11 cellular contexts compared by ENCODE assay signal in the genomic region with DNA sequence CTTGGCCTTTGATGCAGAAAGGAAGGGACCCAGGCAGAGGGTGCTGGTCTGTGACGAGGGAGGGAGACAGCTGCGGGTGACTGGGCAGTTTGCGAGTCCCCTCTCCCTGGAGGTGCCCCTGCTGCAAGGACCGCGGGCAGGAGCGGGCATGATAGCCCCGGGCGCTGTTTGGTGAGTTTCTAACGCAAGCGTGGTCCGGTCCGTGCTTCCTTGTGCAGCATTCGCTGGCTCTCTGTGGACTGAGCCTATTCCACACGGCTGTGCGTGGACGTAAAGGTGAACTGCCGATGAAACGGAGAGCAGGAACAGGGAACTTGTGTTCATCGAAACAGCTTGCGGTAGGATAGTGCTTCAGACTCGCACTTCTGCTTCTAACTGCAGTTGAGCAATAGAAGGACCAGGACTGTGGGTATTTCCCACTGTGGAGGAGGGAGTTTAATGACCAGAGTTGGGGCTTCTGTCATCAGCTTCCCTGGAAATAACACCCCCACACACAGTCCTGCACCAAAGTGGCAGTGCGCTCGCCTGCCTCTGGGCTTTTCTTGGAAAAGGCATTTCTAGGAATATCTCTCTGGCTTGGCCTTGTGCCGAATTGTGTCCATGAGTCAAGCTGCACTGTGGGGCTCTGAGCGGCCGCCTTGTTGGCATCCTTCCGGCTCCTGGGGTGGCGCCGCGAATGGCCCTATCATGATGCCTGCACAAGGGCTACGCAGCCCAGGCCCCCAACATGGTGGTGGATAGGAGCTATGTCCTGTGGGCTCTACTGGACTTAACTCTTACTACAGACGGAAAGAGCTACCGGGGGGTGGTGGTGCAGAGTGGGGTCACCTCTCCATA. TPM values are rescaled to one million over a fixed set of nuclear protein-coding genes. Genes with fewer than 3 reads are reported as not detected.
DNase-seq lines count a peak whose midpoint lies in the region; ATAC-seq, FAIRE-seq and TF ChIP-seq lines count a peak whose summit lies in the region.
"Had no signal": no experiment of that assay in that cellular context is flagged by ENCODE, and none has a peak within 500 bp of the region (broad histone marks: within the 10 kb centered on the region; RNA-seq: fewer than 3 reads in every experiment).

No MANE protein-coding gene starts in this region.

- no peak for FAIRE-seq in RCC 7860 (lab: Jason Lieb, UNC)

- CTCF ChIA-PET in CD8-positive, alpha-beta memory T cell (lab: Charles Lee), result interaction anchor here (1.6 kb wide), 1 partner anchor 13 kb away, joined by 4 read pairs; no protein-coding TSS in a partner anchor

- H3K9me3 ChIP-seq in CD8-positive, alpha-beta memory T cell (ENCODE audit: low read length), result no peaks in the 10 kb centered on the region
- H3K9me3 ChIP-seq in stomach, result no peaks in the 10 kb centered on the region

- H3K27me3 ChIP-seq in CD8-positive, alpha-beta memory T cell (ENCODE audit: insufficient read depth, low read length, poor library complexity, severe bottlenecking), result no peaks in the 10 kb centered on the region
- H3K27me3 ChIP-seq in stomach, result no peaks in the 10 kb centered on the region

- 91 to 94% (median 92%) methylated on average over 33 of the region's 33 CpGs for WGBS in stomach, 5 donors

- TF ChIP-seq POLR2A in stomach (IDR thresholded peaks at IDR 0.05), result no peak

- H3K27ac ChIP-seq in CD8-positive, alpha-beta memory T cell (ENCODE audit: low read depth, low read length), result no peak overlapping the region
- H3K27ac ChIP-seq in stomach, result no peak overlapping the region
- H3K27ac ChIP-seq: C4-2B had no signal

- intact Hi-C loops in left ventricle myocardium superior (cut with micrococcal nuclease) (no loop called here), stomach (cut with DNase I; ENCODE audit: low total_unique reads) (no loop called here)

- no peak for TF ChIP-seq EP300 in stomach (IDR thresholded peaks at IDR 0.05)

- peak overlapping the region in 3 of 7 donors; percentile 20 to 76 (median 25) for H3K4me3 Mint-ChIP-seq in CD8-positive, alpha-beta memory T cell

- peak overlapping the region in 5 of 8 donors; percentile 6 to 71 (median 37) for H3K27ac Mint-ChIP-seq in CD8-positive, alpha-beta memory T cell

- H3K9me3 Mint-ChIP-seq in CD8-positive, alpha-beta memory T cell, result peaks cover 0 to 14% (median 0%) of the 10 kb centered on the region in 5 donors

- peaks cover 5 to 16% (median 8%) of the 10 kb centered on the region in 3 donors for H3K36me3 Mint-ChIP-seq in CD8-positive, alpha-beta memory T cell

- no peaks in the 10 kb centered on the region for H3K36me3 ChIP-seq in CD8-positive, alpha-beta memory T cell (ENCODE audit: insufficient read depth, low read length)
- peaks cover 0 to 11% (median 0%) of the 10 kb centered on the region in 4 donors for H3K36me3 ChIP-seq in stomach

- TF ChIP-seq CTCF in stomach (IDR thresholded peaks at IDR 0.05), result no peak

- peaks cover 56 to 65% (median 56%) of the 10 kb centered on the region in 3 donors for H3K4me1 Mint-ChIP-seq in CD8-positive, alpha-beta memory T cell

- H3K27me3 Mint-ChIP-seq in CD8-positive, alpha-beta memory T cell, result peaks cover 0 to 3% of the 10 kb centered on the region in 2 donors

- no peak overlapping the region for H3K4me3 ChIP-seq in CD8-positive, alpha-beta memory T cell (ENCODE audit: low read length)
- no peak overlapping the region for H3K4me3 ChIP-seq in stomach

- no peak for DNase-seq in CD8-positive, alpha-beta memory T cell
- DNase-seq in left ventricle myocardium superior (peak; percentile 49), stomach (no peak), RCC 7860 (ENCODE audit: low spot score) (no peak), DMS114 treated with DMSO at 0.1 percent for 48 hours (lab: John Stamatoyannopoulos, UW; ENCODE audit: unreplicated experiment) (no peak), NOMO-1 (lab: John Stamatoyannopoulos, UW; ENCODE audit: unreplicated experiment in 2 of 2) (no peak)
- DNase-seq: NCI-H187, nucleus accumbens had no signal

- ATAC-seq in GM21360 (IDR thresholded peaks at IDR 0.05; ENCODE audit: unreplicated experiment) (peak; percentile 44), HG03457 (IDR thresholded peaks at IDR 0.05; ENCODE audit: unreplicated experiment) (peak; percentile 37), left ventricle myocardium superior (peak; percentile 11)

- peaks cover 42% of the 10 kb centered on the region for H3K4me1 ChIP-seq in CD8-positive, alpha-beta memory T cell (ENCODE audit: insufficient read depth, low read length)
- peaks cover 0 to 46% (median 0%) of the 10 kb centered on the region in 4 donors for H3K4me1 ChIP-seq in stomach

- POLR2A ChIA-PET in CD8-positive, alpha-beta memory T cell (lab: Charles Lee), result no interaction called here

RNA-seq across cellular contexts. Expression of a gene that starts 48.9 kb away (rescaled TPM):
- 10 to 100 TPM; 24.4 to 25.3 TPM for total RNA-seq in CD8-positive, alpha-beta memory T cell
- 38.5 TPM for polyA plus RNA-seq in CD8-positive, alpha-beta memory T cell
- total RNA-seq in left ventricle myocardium superior, result 50.4 TPM
- 100 to 1,000 TPM in 1 of 5 donors, 10 to 100 TPM in 4; 15.6 to 338 (median 31.2) TPM for total RNA-seq in stomach
- polyA plus RNA-seq in stomach, result 10 to 100 TPM; 33.9 to 43.7 (median 35.7) TPM

RNA-seq across cellular contexts. Expression of a gene that starts 50.3 kb away (rescaled TPM):
- total RNA-seq in CD8-positive, alpha-beta memory T cell, result 100 to 1,000 TPM; 700 to 703 TPM
- polyA plus RNA-seq in CD8-positive, alpha-beta memory T cell, result 3.4 TPM
- 0.32 TPM for total RNA-seq in left ventricle myocardium superior
- total RNA-seq in stomach, result 1 to 10 TPM in 4 of 5 donors, not detected in 1; 2.6 to 7.0 (median 5.9) TPM
- polyA plus RNA-seq in stomach, result 1 to 10 TPM in 1 of 3 donors, under 1 TPM in 2; 0.48 to 1.1 (median 0.56) TPM

Comparison
In these comparisons a context has a peak if more than half of its experiments do, and no peak if none do; other contexts are left out.
1. RNA of a gene that starts 50.3 kb away (total RNA-seq): 700 to 703 TPM in CD8-positive, alpha-beta memory T cell; 2.6 to 7.0 TPM in stomach and 0.32 TPM in left ventricle myocardium superior (single experiment); every median in the first group is over 10 times any median in the second.
2. Peak in every context shown above with its lines, with median percentiles within 50 percentile points of each other: ATAC-seq.